17 cellular contexts compared by ENCODE assay signal in the genomic region with DNA sequence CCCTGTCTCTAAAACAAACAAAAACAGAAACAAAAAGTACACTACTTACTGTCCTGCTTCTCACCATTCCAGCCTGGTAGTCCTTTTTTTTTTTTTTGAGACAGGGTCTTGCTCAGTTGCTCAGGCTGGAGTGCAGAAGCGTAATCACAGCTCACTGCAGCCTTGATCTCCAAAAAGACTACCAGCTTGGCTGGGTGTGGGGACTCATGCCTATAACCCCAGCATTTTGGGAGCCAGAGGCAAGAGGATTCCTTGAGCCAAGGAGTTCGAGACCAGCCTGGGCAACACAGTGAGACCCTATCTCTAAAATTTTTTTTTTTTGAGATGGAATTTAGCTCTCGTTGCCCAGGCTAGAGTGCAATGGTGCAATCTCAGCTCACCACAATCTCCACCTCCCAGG. TPM values are rescaled to one million over a fixed set of nuclear protein-coding genes. Genes with fewer than 3 reads are reported as not detected.
DNase-seq lines count a peak whose midpoint lies in the region; ATAC-seq, FAIRE-seq and TF ChIP-seq lines count a peak whose summit lies in the region.
"Had no signal": no experiment of that assay in that cellular context is flagged by ENCODE, and none has a peak within 500 bp of the region (broad histone marks: within the 10 kb centered on the region; RNA-seq: fewer than 3 reads in every experiment).

No MANE protein-coding gene starts in this region.

- H3K27me3 Mint-ChIP-seq in HFFc6 (ENCODE audit: insufficient read depth): peaks cover 3% of the 10 kb centered on the region

- TF ChIP-seq POLR2A in tibial nerve (IDR thresholded peaks at IDR 0.05): no peak

- peaks cover 37% of the 10 kb centered on the region for H3K4me1 Mint-ChIP-seq in HFFc6 (ENCODE audit: low read depth)
- no peaks in the 10 kb centered on the region for H3K4me1 Mint-ChIP-seq in stimulated activated effector memory CD8-positive, alpha-beta T cell treated with anti-CD3 and anti-CD28 coated beads, Interleukin-12 subunit alpha, Interleukin-12 subunit beta, amount 100 ng/mL, for 72 hours

- intact Hi-C loops in colonic mucosa (cut with DNase I): no loop called here

- H3K36me3 Mint-ChIP-seq in HFFc6 (ENCODE audit: low read depth): no peaks in the 10 kb centered on the region
- no peaks in the 10 kb centered on the region for H3K36me3 Mint-ChIP-seq in stimulated activated effector memory CD8-positive, alpha-beta T cell treated with anti-CD3 and anti-CD28 coated beads, Interleukin-12 subunit alpha, Interleukin-12 subunit beta, amount 100 ng/mL, for 72 hours

- DNase-seq in HFFc6: no peak
- DNase-seq in colonic mucosa: no peak
- DNase-seq in tibial nerve (ENCODE audit: low spot score in 2 of 2): no peak
- no peak for DNase-seq in AML-193 (lab: John Stamatoyannopoulos, UW)
- no peak for DNase-seq in nucleus accumbens (lab: John Stamatoyannopoulos, UW)
- DNase-seq in stimulated activated effector memory CD8-positive, alpha-beta T cell treated with anti-CD3 and anti-CD28 coated beads, Interleukin-12 subunit alpha, Interleukin-12 subunit beta, amount 100 ng/mL, for 72 hours (ENCODE audit: low spot score in 2 of 2): no peak
- DNase-seq in D721Med (ENCODE audit: insufficient read length, low spot score): no peak
- DNase-seq: activated CD4-positive, alpha-beta T cell treated with anti-CD3 and anti-CD28 coated beads, Interleukin-2, amount 50 U/mL, for 48 hours; activated T-cell treated with anti-CD3 and anti-CD28 coated beads, Interleukin-2, amount 50 U/mL, for 48 hours; NCI-H1694 treated with DMSO at 0.1 percent for 48 hours; NCI-H524 treated with DMSO at 0.1 percent for 48 hours; stimulated activated CD4-positive, alpha-beta T cell treated with anti-CD3 and anti-CD28 coated beads, Interleukin-15, amount 100 ng/mL, for 24 hours had no signal

- TF ChIP-seq CTCF in HFFc6 (IDR thresholded peaks at IDR 0.05) (no peak), colonic mucosa (IDR thresholded peaks at IDR 0.05) (no peak), tibial nerve (IDR thresholded peaks at IDR 0.05) (no peak), D721Med (IDR thresholded peaks at IDR 0.05; ENCODE audit: insufficient read depth, missing control alignments) (no peak)

- peak overlapping the region; percentile 60 for H3K27ac ChIP-seq in colonic mucosa
- peak overlapping the region; percentile 56 to 85 (median 68) for H3K27ac ChIP-seq in tibial nerve

- no peaks in the 10 kb centered on the region for H3K9me3 ChIP-seq in colonic mucosa
- H3K9me3 ChIP-seq in mucosa of stomach (ENCODE audit: control insufficient read depth, low read length): no peaks in the 10 kb centered on the region
- H3K9me3 ChIP-seq in tibial nerve: no peaks in the 10 kb centered on the region
- H3K9me3 ChIP-seq: mucosa of descending colon had no signal

- H3K4me1 ChIP-seq in colonic mucosa: no peaks in the 10 kb centered on the region
- peaks cover 30% of the 10 kb centered on the region for H3K4me1 ChIP-seq in mucosa of stomach (ENCODE audit: control insufficient read depth, insufficient read depth, low read length)
- H3K4me1 ChIP-seq in tibial nerve: peaks cover 0 to 47% (median 6%) of the 10 kb centered on the region in 4 donors

- no peak for TF ChIP-seq EP300 in tibial nerve (IDR thresholded peaks at IDR 0.05)

- no peak overlapping the region for H3K4me3 ChIP-seq in colonic mucosa
- H3K4me3 ChIP-seq in mucosa of stomach (ENCODE audit: low read length): no peak overlapping the region
- no peak overlapping the region for H3K4me3 ChIP-seq in tibial nerve
- H3K4me3 ChIP-seq: mucosa of descending colon had no signal

- H3K27me3 ChIP-seq in colonic mucosa (no peaks in the 10 kb centered on the region), mucosa of stomach (ENCODE audit: control insufficient read depth, insufficient read depth, low read length) (no peaks in the 10 kb centered on the region), tibial nerve (no peaks in the 10 kb centered on the region)

- H3K9ac ChIP-seq in colonic mucosa (ENCODE audit: low read depth in 2 of 2, low read length in 2 of 2) (peak overlapping the region in 1 of 2 donors; percentile 73), mucosa of stomach (ENCODE audit: low read length) (peak overlapping the region; percentile 1)

- peak overlapping the region; percentile 85 for H3K27ac Mint-ChIP-seq in HFFc6
- H3K27ac Mint-ChIP-seq in stimulated activated effector memory CD8-positive, alpha-beta T cell treated with anti-CD3 and anti-CD28 coated beads, Interleukin-12 subunit alpha, Interleukin-12 subunit beta, amount 100 ng/mL, for 72 hours: no peak overlapping the region

- H3K36me3 ChIP-seq in colonic mucosa: no peaks in the 10 kb centered on the region
- H3K36me3 ChIP-seq in mucosa of stomach (ENCODE audit: control insufficient read depth, insufficient read depth, low read length): no peaks in the 10 kb centered on the region
- no peaks in the 10 kb centered on the region for H3K36me3 ChIP-seq in tibial nerve

- no peak overlapping the region for H3K4me3 Mint-ChIP-seq in HFFc6
- no peak overlapping the region for H3K4me3 Mint-ChIP-seq in stimulated activated effector memory CD8-positive, alpha-beta T cell treated with anti-CD3 and anti-CD28 coated beads, Interleukin-12 subunit alpha, Interleukin-12 subunit beta, amount 100 ng/mL, for 72 hours

- no peak for ATAC-seq in stimulated activated effector memory CD8-positive, alpha-beta T cell treated with anti-CD3 and anti-CD28 coated beads, Interleukin-12 subunit alpha, Interleukin-12 subunit beta, amount 100 ng/mL, for 72 hours

- WGBS in tibial nerve, 2 donors: 65 to 74% methylated on average over 3 of the region's 3 CpGs

- no peak for FAIRE-seq in D721Med (lab: Jason Lieb, UNC)
- FAIRE-seq: islet of Langerhans, TTC549 had no signal

- H3K9me3 Mint-ChIP-seq in HFFc6: no peaks in the 10 kb centered on the region
- no peaks in the 10 kb centered on the region for H3K9me3 Mint-ChIP-seq in stimulated activated effector memory CD8-positive, alpha-beta T cell treated with anti-CD3 and anti-CD28 coated beads, Interleukin-12 subunit alpha, Interleukin-12 subunit beta, amount 100 ng/mL, for 72 hours

RNA-seq across cellular contexts. Expression of a gene that starts 5.1 kb away (rescaled TPM):
- total RNA-seq in HFFc6 (2021; fragmentation: NEBNext Ultra II Directional; extraction: Animal tissue kit (Norgen Biotek cat#: 25700)): 10 to 100 TPM; 21.3 to 36.9 (median 24.9) TPM
- 100 to 1,000 TPM; 120 to 159 TPM for total RNA-seq in colonic mucosa
- 10 to 100 TPM in 2 of 4 donors, 1 to 10 TPM in 2; 4.2 to 31.0 (median 13.2) TPM for total RNA-seq in tibial nerve

RNA-seq across cellular contexts. Expression of a gene that starts 16.6 kb away (rescaled TPM):
- not detected for total RNA-seq in HFFc6 (2021; fragmentation: NEBNext Ultra II Directional; extraction: Animal tissue kit (Norgen Biotek cat#: 25700))
- 1 to 10 TPM; 1.4 to 3.9 TPM for total RNA-seq in colonic mucosa
- 10 to 100 TPM in 2 of 4 donors, 1 to 10 TPM in 2; 9.0 to 13.8 (median 9.8) TPM for total RNA-seq in tibial nerve
- total RNA-seq: glomerular endothelial cell had no signal

RNA-seq across cellular contexts. Expression of a gene that starts 38.4 kb away (rescaled TPM):
- 10 to 100 TPM; 76.4 to 84.3 (median 80.4) TPM for total RNA-seq in HFFc6 (2021; fragmentation: NEBNext Ultra II Directional; extraction: Animal tissue kit (Norgen Biotek cat#: 25700))
- total RNA-seq in colonic mucosa (10 to 100 TPM; 40.1 to 77.3 TPM), tibial nerve (100 to 1,000 TPM in 1 of 4 donors, 10 to 100 TPM in 3; 67.4 to 172 (median 84.2) TPM)

RNA-seq across cellular contexts. Expression of a gene that starts 40.4 kb away (rescaled TPM):
- 10 to 100 TPM; 30.5 to 54.1 (median 32.4) TPM for total RNA-seq in HFFc6 (2021; fragmentation: NEBNext Ultra II Directional; extraction: Animal tissue kit (Norgen Biotek cat#: 25700))
- total RNA-seq in colonic mucosa (10 to 100 TPM; 62.6 to 99.0 TPM), tibial nerve (10 to 100 TPM; 15.9 to 27.9 (median 20.1) TPM)

RNA-seq across cellular contexts. Expression of a gene that starts 57.1 kb away (rescaled TPM):
- total RNA-seq in HFFc6 (2021; fragmentation: NEBNext Ultra II Directional; extraction: Animal tissue kit (Norgen Biotek cat#: 25700)): 1 to 10 TPM; 2.3 to 3.7 (median 3.2) TPM
- 10 to 100 TPM; 17.7 to 25.7 TPM for total RNA-seq in colonic mucosa
- 10 to 100 TPM; 43.5 to 82.2 (median 52.4) TPM for total RNA-seq in tibial nerve
